6 cellular contexts compared by ENCODE assay signal in genomic region chr4:119372316-119372715, GRCh38. TPM values are rescaled to one million over a fixed set of nuclear protein-coding genes. Genes with fewer than 3 reads are reported as not detected.
"Had no signal": no experiment of that assay in that cellular context is flagged by ENCODE, and none has a peak within 500 bp of the region (broad histone marks: within the 10 kb centered on the region; RNA-seq: fewer than 3 reads in every experiment).

No MANE protein-coding gene starts in this region.

RNA-seq across cellular contexts. Expression of gene FABP2, which starts 50.4 kb away (rescaled TPM):
- total RNA-seq: LHCN-M2, MCF 10A, OCI-LY7, PC-3, SK-MEL-5 had no signal
- polyA plus RNA-seq: SK-N-SH had no signal
